In genomic region chr1:171084879-171085278, GRCh38 we compare ENCODE assay signal across 21 cellular contexts.
DNase-seq lines count a peak whose midpoint lies in the region; ATAC-seq, FAIRE-seq and TF ChIP-seq lines count a peak whose summit lies in the region.
"Had no signal": no experiment of that assay in that cellular context is flagged by ENCODE, and none has a peak within 500 bp of the region (broad histone marks: within the 10 kb centered on the region; RNA-seq: fewer than 3 reads in every experiment).

No MANE protein-coding gene starts in this region.

- peaks cover 33% of the 10 kb centered on the region for H3K4me1 Mint-ChIP-seq in nephron
- H3K4me1 Mint-ChIP-seq: CD14-positive monocyte; CD4-positive, alpha-beta memory T cell; CD4-positive, CD25-positive, alpha-beta regulatory T cell; CD8-positive, alpha-beta memory T cell had no signal

- DNase-seq in D721Med (ENCODE audit: insufficient read length, low spot score) = no peak
- DNase-seq in fibroblast of pulmonary artery (ENCODE audit: low read depth) = peak; percentile 8
- no peak for DNase-seq in NCI-H526 (lab: John Stamatoyannopoulos, UW)
- DNase-seq: 8988T; ACHN; BE2C; C1 segment of cervical spinal cord; CD4-positive, alpha-beta memory T cell; CD4-positive, CD25-positive, alpha-beta regulatory T cell; CD8-positive, alpha-beta memory T cell; COR-L47; GF-D8 had no signal

- peak overlapping the region in 2 of 3 experiments; percentile 26 to 28 for H3K27ac Mint-ChIP-seq in nephron
- H3K27ac Mint-ChIP-seq: CD14-positive monocyte; CD4-positive, alpha-beta memory T cell; CD4-positive, CD25-positive, alpha-beta regulatory T cell; CD8-positive, alpha-beta memory T cell had no signal

- no peaks in the 10 kb centered on the region for H3K9me3 Mint-ChIP-seq in nephron
- H3K9me3 Mint-ChIP-seq: CD4-positive, alpha-beta memory T cell; CD8-positive, alpha-beta memory T cell had no signal

- ATAC-seq in GM19324 (IDR thresholded peaks at IDR 0.05; ENCODE audit: low FRiP score, unreplicated experiment) (no peak), GM21723 (IDR thresholded peaks at IDR 0.05; ENCODE audit: unreplicated experiment) (no peak)

- TF ChIP-seq CTCF in D721Med (IDR thresholded peaks at IDR 0.05; ENCODE audit: insufficient read depth, missing control alignments) (no peak), fibroblast of pulmonary artery (IDR thresholded peaks at IDR 0.05; ENCODE audit: low read length, missing control alignments) (no peak), nephron (IDR thresholded peaks at IDR 0.05; ENCODE audit: unreplicated experiment in 3 of 3) (no peak)

- peak; percentile 21 for FAIRE-seq in D721Med (lab: Jason Lieb, UNC)
- FAIRE-seq: A204.1, G401.6, GM12891, GM19239 had no signal

- H3K4me3 Mint-ChIP-seq in nephron = no peak overlapping the region
- H3K4me3 Mint-ChIP-seq: CD14-positive monocyte; CD4-positive, alpha-beta memory T cell; CD4-positive, CD25-positive, alpha-beta regulatory T cell; CD8-positive, alpha-beta memory T cell had no signal

- H3K36me3 Mint-ChIP-seq in nephron (ENCODE audit: low read depth) = no peaks in the 10 kb centered on the region
- H3K36me3 Mint-ChIP-seq: CD14-positive monocyte; CD4-positive, alpha-beta memory T cell; CD4-positive, CD25-positive, alpha-beta regulatory T cell had no signal

- H3K4me3 ChIP-seq in fibroblast of pulmonary artery (replicated peaks; ENCODE audit: low read depth, low read length) = no peak overlapping the region
- H3K4me3 ChIP-seq: BLaER1 had no signal

- H3K27me3 Mint-ChIP-seq in nephron (ENCODE audit: low read depth) = no peaks in the 10 kb centered on the region
- H3K27me3 Mint-ChIP-seq: CD8-positive, alpha-beta memory T cell had no signal
